ENCODE assay signal across 17 cellular contexts in genomic region chr4:52853351-52853750, GRCh38. TPM values are rescaled to one million over a fixed set of nuclear protein-coding genes. Genes with fewer than 3 reads are reported as not detected.
DNase-seq lines count a peak whose midpoint lies in the region; ATAC-seq and TF ChIP-seq lines count a peak whose summit lies in the region.
"Had no signal": no experiment of that assay in that cellular context is flagged by ENCODE, and none has a peak within 500 bp of the region (broad histone marks: within the 10 kb centered on the region; RNA-seq: fewer than 3 reads in every experiment).

No MANE protein-coding gene starts in this region.

- H3K4me2 ChIP-seq in parathyroid adenoma (ENCODE audit: low read length): no peak overlapping the region

- H3K9ac ChIP-seq in parathyroid adenoma: no peak overlapping the region

- no peaks in the 10 kb centered on the region for H3K27me3 ChIP-seq in parathyroid adenoma (ENCODE audit: control insufficient read depth, insufficient read depth, low read length)

- TF ChIP-seq CTCF in fibroblast of pulmonary artery (IDR thresholded peaks at IDR 0.05; ENCODE audit: low read length, missing control alignments) (no peak), parathyroid adenoma (IDR thresholded peaks at IDR 0.05) (no peak)

- H3K36me3 ChIP-seq in parathyroid adenoma (ENCODE audit: control insufficient read depth, insufficient read depth, low read length): no peaks in the 10 kb centered on the region
- H3K36me3 ChIP-seq: neutrophil had no signal

- no peaks in the 10 kb centered on the region for H3K79me2 ChIP-seq in parathyroid adenoma

- H3K9me3 ChIP-seq in parathyroid adenoma (ENCODE audit: control insufficient read depth, low read length): no peaks in the 10 kb centered on the region
- H3K9me3 ChIP-seq: neutrophil had no signal

- H3K27ac Mint-ChIP-seq in stimulated activated memory B cell treated with anti-CD40 and anti-IgM and Interleukin-4, amounts not matched to agents 10 μg/mL and 1 μg/mL and 100 μg/mL, for 72 hours: no peak overlapping the region
- H3K27ac Mint-ChIP-seq: activated T-cell treated with anti-CD3 and anti-CD28 coated beads, Interleukin-2, amount 50 U/mL, for 72 hours; CD8-positive, alpha-beta T cell had no signal

- no peak for ATAC-seq in stimulated activated memory B cell treated with anti-CD40 and anti-IgM and Interleukin-4, amounts not matched to agents 10 μg/mL and 1 μg/mL and 100 μg/mL, for 72 hours
- no peak for ATAC-seq in HG02759 (IDR thresholded peaks at IDR 0.05; ENCODE audit: unreplicated experiment)
- ATAC-seq: activated CD4-positive, CD25-positive, alpha-beta regulatory T cell treated with anti-CD3 and anti-CD28 coated beads, Interleukin-2, amount 50 U/mL, for 24 hours; activated T-cell treated with anti-CD3 and anti-CD28 coated beads, Interleukin-2, amount 50 U/mL, for 72 hours; CD8-positive, alpha-beta T cell; left colon had no signal

- no peaks in the 10 kb centered on the region for H3K36me3 Mint-ChIP-seq in stimulated activated memory B cell treated with anti-CD40 and anti-IgM and Interleukin-4, amounts not matched to agents 10 μg/mL and 1 μg/mL and 100 μg/mL, for 72 hours
- H3K36me3 Mint-ChIP-seq: CD8-positive, alpha-beta T cell had no signal

- peak overlapping the region; percentile 32 for H3K27ac ChIP-seq in parathyroid adenoma
- H3K27ac ChIP-seq: HL-60, neutrophil had no signal

- no peak overlapping the region for H3K4me3 Mint-ChIP-seq in stimulated activated memory B cell treated with anti-CD40 and anti-IgM and Interleukin-4, amounts not matched to agents 10 μg/mL and 1 μg/mL and 100 μg/mL, for 72 hours
- H3K4me3 Mint-ChIP-seq: activated T-cell treated with anti-CD3 and anti-CD28 coated beads, Interleukin-2, amount 50 U/mL, for 72 hours; CD8-positive, alpha-beta T cell had no signal

- H3K9me3 Mint-ChIP-seq in stimulated activated memory B cell treated with anti-CD40 and anti-IgM and Interleukin-4, amounts not matched to agents 10 μg/mL and 1 μg/mL and 100 μg/mL, for 72 hours: peaks cover 4% of the 10 kb centered on the region
- H3K9me3 Mint-ChIP-seq: activated T-cell treated with anti-CD3 and anti-CD28 coated beads, Interleukin-2, amount 50 U/mL, for 72 hours; CD8-positive, alpha-beta T cell had no signal

- peaks cover 17% of the 10 kb centered on the region for H3K27me3 Mint-ChIP-seq in stimulated activated memory B cell treated with anti-CD40 and anti-IgM and Interleukin-4, amounts not matched to agents 10 μg/mL and 1 μg/mL and 100 μg/mL, for 72 hours

- no peak overlapping the region for H2AFZ ChIP-seq in parathyroid adenoma

- H3K4me3 ChIP-seq in fibroblast of pulmonary artery (replicated peaks; ENCODE audit: low read depth, low read length): no peak overlapping the region
- H3K4me3 ChIP-seq in parathyroid adenoma (ENCODE audit: low read depth, low read length): no peak overlapping the region

- peaks cover 6% of the 10 kb centered on the region for H3K4me1 ChIP-seq in parathyroid adenoma

- DNase-seq in EH (ENCODE audit: low read depth) (peak; percentile 95), RPMI7951 (ENCODE audit: low read depth) (peak; percentile 85), fibroblast of pulmonary artery (ENCODE audit: low read depth) (peak; percentile 36), NCI-H345 treated with DMSO at 0.1 percent for 48 hours (lab: John Stamatoyannopoulos, UW; ENCODE audit: unreplicated experiment) (no peak), SHP77 treated with DMSO at 0.1 percent for 48 hours (lab: John Stamatoyannopoulos, UW) (no peak)
- DNase-seq: activated T-cell treated with anti-CD3 and anti-CD28 coated beads, Interleukin-2, amount 50 U/mL, for 72 hours; CD8-positive, alpha-beta T cell; left colon; NCI-H1092 treated with DMSO at 0.1 percent for 48 hours; NCI-H510A; stimulated activated naive CD4-positive, alpha-beta T cell had no signal

- H3K4me1 Mint-ChIP-seq in stimulated activated memory B cell treated with anti-CD40 and anti-IgM and Interleukin-4, amounts not matched to agents 10 μg/mL and 1 μg/mL and 100 μg/mL, for 72 hours: no peaks in the 10 kb centered on the region

RNA-seq across cellular contexts. Expression of gene RASL11B, which starts 8.8 kb away (rescaled TPM):
- 1.2 and 1.9 TPM in 2 replicates for total RNA-seq in RPMI7951 (2014; rRNA removed; shearing (Covaris generic))

Comparison
In these comparisons a context has a peak if more than half of its experiments do, and no peak if none do; other contexts are left out.
1. DNase-seq: peak in EH (single experiment), RPMI7951 (single experiment) and fibroblast of pulmonary artery (single experiment); none in NCI-H345 treated with DMSO at 0.1 percent for 48 hours (single experiment) and SHP77 treated with DMSO at 0.1 percent for 48 hours (single experiment).